17 cellular contexts compared by ENCODE assay signal in genomic region chr9:81521892-81522291, GRCh38.
"Had no signal": no experiment of that assay in that cellular context is flagged by ENCODE, and none has a peak within 500 bp of the region (broad histone marks: within the 10 kb centered on the region; RNA-seq: fewer than 3 reads in every experiment).

No MANE protein-coding gene starts in this region.

- H3K27ac ChIP-seq: body of pancreas, coronary artery, heart left ventricle, neural progenitor cell, thoracic aorta had no signal

- H3K27me3 ChIP-seq: body of pancreas, heart left ventricle, neural progenitor cell had no signal

- H3K4me3 ChIP-seq: body of pancreas, coronary artery, heart left ventricle, neural progenitor cell, thoracic aorta had no signal

- H3K36me3 Mint-ChIP-seq: activated naive CD8-positive, alpha-beta T cell treated with anti-CD3 and anti-CD28 coated beads for 36 hours; naive B cell; neural progenitor cell had no signal

- H3K9ac ChIP-seq: neural progenitor cell had no signal

- H3K36me3 ChIP-seq: heart left ventricle, neural progenitor cell, thoracic aorta had no signal

- H3K4me3 Mint-ChIP-seq: activated naive CD8-positive, alpha-beta T cell treated with anti-CD3 and anti-CD28 coated beads for 36 hours; central memory CD8-positive, alpha-beta T cell; naive B cell; neural progenitor cell had no signal

- DNase-seq: activated CD4-positive, alpha-beta T cell treated with anti-CD3 and anti-CD28 coated beads, Interleukin-2, amount 50 U/mL, for 1 hour; activated CD8-positive, alpha-beta memory T cell treated with anti-CD3 and anti-CD28 coated beads for 24 hours; activated gamma-delta T cell treated with Interleukin-2 at 50 U/mL for 16 hours; activated naive CD8-positive, alpha-beta T cell treated with anti-CD3 and anti-CD28 coated beads for 36 hours; amygdala; foreskin melanocyte; heart left ventricle; left cardiac atrium; naive B cell; stimulated activated CD4-positive, alpha-beta T cell treated with anti-CD3 and anti-CD28 coated beads, Interleukin-1b, Interleukin-23, amount 100 ng/mL, for 48 hours; T1000 had no signal

- H3K9me3 Mint-ChIP-seq: activated naive CD8-positive, alpha-beta T cell treated with anti-CD3 and anti-CD28 coated beads for 36 hours; naive B cell had no signal

- H2AFZ ChIP-seq: neural progenitor cell had no signal

- H3K4me1 Mint-ChIP-seq: activated naive CD8-positive, alpha-beta T cell treated with anti-CD3 and anti-CD28 coated beads for 36 hours; central memory CD8-positive, alpha-beta T cell; neural progenitor cell had no signal

- H3K27me3 Mint-ChIP-seq: central memory CD8-positive, alpha-beta T cell had no signal

- H3K4me2 ChIP-seq: neural progenitor cell had no signal

- ATAC-seq: activated CD4-positive, CD25-positive, alpha-beta regulatory T cell treated with anti-CD3 and anti-CD28 coated beads, Interleukin-2, amount 50 U/mL, for 24 hours; heart left ventricle had no signal

- H3K27ac Mint-ChIP-seq: activated naive CD8-positive, alpha-beta T cell treated with anti-CD3 and anti-CD28 coated beads for 36 hours; naive B cell; neural progenitor cell had no signal

- H3K9me3 ChIP-seq: body of pancreas, heart left ventricle, thoracic aorta had no signal
